9 cellular contexts compared by ENCODE assay signal in the genomic region with DNA sequence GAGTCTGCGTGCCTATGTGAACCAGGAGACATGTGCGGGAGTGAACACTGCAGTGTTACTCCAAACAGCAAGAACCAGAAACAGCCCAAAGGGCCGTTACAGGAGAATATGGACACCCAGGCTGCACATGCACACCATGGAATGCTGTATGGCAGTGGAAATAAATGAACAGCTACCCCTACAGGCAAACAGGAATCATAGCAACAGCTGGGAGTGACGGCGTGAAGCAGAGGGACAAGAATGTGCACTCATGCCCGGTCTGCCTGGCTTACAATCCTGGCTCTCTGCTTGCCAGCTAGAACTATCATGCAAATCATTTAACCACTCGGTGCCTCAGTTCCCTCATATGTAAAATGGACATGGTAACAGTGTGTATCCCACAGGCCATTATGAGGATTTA. TPM values are rescaled to one million over a fixed set of nuclear protein-coding genes. Genes with fewer than 3 reads are reported as not detected.
A peak's percentile ranks its signal among the peaks of the same experiment; 100 is the strongest.
DNase-seq lines count a peak whose midpoint lies in the region; ATAC-seq and TF ChIP-seq lines count a peak whose summit lies in the region.
"Had no signal": no experiment of that assay in that cellular context is flagged by ENCODE, and none has a peak within 500 bp of the region (broad histone marks: within the 10 kb centered on the region; RNA-seq: fewer than 3 reads in every experiment).

No MANE protein-coding gene starts in this region.

- in situ Hi-C loops in astrocyte of the spinal cord (cut with HindIII; ENCODE audit: low sequenced_read_pairs) = no loop called here

- no peaks in the 10 kb centered on the region for H3K27me3 Mint-ChIP-seq in stimulated activated memory B cell treated with anti-CD40 and anti-IgM and Interleukin-4, amounts not matched to agents 10 μg/mL and 1 μg/mL and 100 μg/mL, for 72 hours
- H3K27me3 Mint-ChIP-seq in activated naive CD8-positive, alpha-beta T cell treated with anti-CD3 and anti-CD28 coated beads for 36 hours = no peaks in the 10 kb centered on the region

- H3K27me3 ChIP-seq in kidney epithelial cell (ENCODE audit: control insufficient read depth, insufficient read depth, low read length) = no peaks in the 10 kb centered on the region

- DNase-seq in EL (peak; percentile 30), astrocyte of the spinal cord (ENCODE audit: low read depth, low spot score) (peak; percentile 39), kidney epithelial cell (ENCODE audit: low read depth) (no peak), retina (no peak), T1000 (lab: John Stamatoyannopoulos, UW) (no peak)
- no peak for DNase-seq in activated naive CD8-positive, alpha-beta T cell treated with anti-CD3 and anti-CD28 coated beads for 36 hours

- H3K36me3 Mint-ChIP-seq in stimulated activated memory B cell treated with anti-CD40 and anti-IgM and Interleukin-4, amounts not matched to agents 10 μg/mL and 1 μg/mL and 100 μg/mL, for 72 hours = peaks cover 9% of the 10 kb centered on the region
- peaks cover 1% of the 10 kb centered on the region for H3K36me3 Mint-ChIP-seq in activated naive CD8-positive, alpha-beta T cell treated with anti-CD3 and anti-CD28 coated beads for 36 hours

- H3K36me3 ChIP-seq in kidney epithelial cell (ENCODE audit: control insufficient read depth, insufficient read depth, low read length) = no peaks in the 10 kb centered on the region

- H3K4me1 Mint-ChIP-seq in stimulated activated memory B cell treated with anti-CD40 and anti-IgM and Interleukin-4, amounts not matched to agents 10 μg/mL and 1 μg/mL and 100 μg/mL, for 72 hours = peaks cover under 1% of the 10 kb centered on the region
- peaks cover 2% of the 10 kb centered on the region for H3K4me1 Mint-ChIP-seq in activated naive CD8-positive, alpha-beta T cell treated with anti-CD3 and anti-CD28 coated beads for 36 hours

- ATAC-seq in stimulated activated memory B cell treated with anti-CD40 and anti-IgM and Interleukin-4, amounts not matched to agents 10 μg/mL and 1 μg/mL and 100 μg/mL, for 72 hours = no peak

- no peak overlapping the region for H3K4me3 Mint-ChIP-seq in stimulated activated memory B cell treated with anti-CD40 and anti-IgM and Interleukin-4, amounts not matched to agents 10 μg/mL and 1 μg/mL and 100 μg/mL, for 72 hours
- H3K4me3 Mint-ChIP-seq in activated naive CD8-positive, alpha-beta T cell treated with anti-CD3 and anti-CD28 coated beads for 36 hours = no peak overlapping the region

- H3K4me3 ChIP-seq in astrocyte of the spinal cord (ENCODE audit: low read depth, low read length) (no peak overlapping the region), kidney epithelial cell (ENCODE audit: low read depth, low read length) (no peak overlapping the region)
- H3K4me3 ChIP-seq: SK-N-MC had no signal

- peak; percentile 58 for TF ChIP-seq CTCF in astrocyte of the spinal cord (IDR thresholded peaks at IDR 0.05; ENCODE audit: low read depth, low read length)
- peak; percentile 39 for TF ChIP-seq CTCF in kidney epithelial cell (IDR thresholded peaks at IDR 0.05; ENCODE audit: insufficient read depth, low read length, poor library complexity, severe bottlenecking)

- no peaks in the 10 kb centered on the region for H3K9me3 Mint-ChIP-seq in stimulated activated memory B cell treated with anti-CD40 and anti-IgM and Interleukin-4, amounts not matched to agents 10 μg/mL and 1 μg/mL and 100 μg/mL, for 72 hours
- no peaks in the 10 kb centered on the region for H3K9me3 Mint-ChIP-seq in activated naive CD8-positive, alpha-beta T cell treated with anti-CD3 and anti-CD28 coated beads for 36 hours

- peak; percentile 33 for TF ChIP-seq RAD21 in Ishikawa (IDR thresholded peaks at IDR 0.05; ENCODE audit: low read depth)

- TF ChIP-seq EP300 in Ishikawa (IDR thresholded peaks at IDR 0.05; ENCODE audit: borderline replicate concordance) = no peak

- no peak overlapping the region for H3K27ac Mint-ChIP-seq in stimulated activated memory B cell treated with anti-CD40 and anti-IgM and Interleukin-4, amounts not matched to agents 10 μg/mL and 1 μg/mL and 100 μg/mL, for 72 hours
- H3K27ac Mint-ChIP-seq in activated naive CD8-positive, alpha-beta T cell treated with anti-CD3 and anti-CD28 coated beads for 36 hours = no peak overlapping the region

TF ChIP-seq in Ishikawa, 13 proteins besides CTCF, POLR2A, EP300 and RAD21:
- TF ChIP-seq, protein P1, sequence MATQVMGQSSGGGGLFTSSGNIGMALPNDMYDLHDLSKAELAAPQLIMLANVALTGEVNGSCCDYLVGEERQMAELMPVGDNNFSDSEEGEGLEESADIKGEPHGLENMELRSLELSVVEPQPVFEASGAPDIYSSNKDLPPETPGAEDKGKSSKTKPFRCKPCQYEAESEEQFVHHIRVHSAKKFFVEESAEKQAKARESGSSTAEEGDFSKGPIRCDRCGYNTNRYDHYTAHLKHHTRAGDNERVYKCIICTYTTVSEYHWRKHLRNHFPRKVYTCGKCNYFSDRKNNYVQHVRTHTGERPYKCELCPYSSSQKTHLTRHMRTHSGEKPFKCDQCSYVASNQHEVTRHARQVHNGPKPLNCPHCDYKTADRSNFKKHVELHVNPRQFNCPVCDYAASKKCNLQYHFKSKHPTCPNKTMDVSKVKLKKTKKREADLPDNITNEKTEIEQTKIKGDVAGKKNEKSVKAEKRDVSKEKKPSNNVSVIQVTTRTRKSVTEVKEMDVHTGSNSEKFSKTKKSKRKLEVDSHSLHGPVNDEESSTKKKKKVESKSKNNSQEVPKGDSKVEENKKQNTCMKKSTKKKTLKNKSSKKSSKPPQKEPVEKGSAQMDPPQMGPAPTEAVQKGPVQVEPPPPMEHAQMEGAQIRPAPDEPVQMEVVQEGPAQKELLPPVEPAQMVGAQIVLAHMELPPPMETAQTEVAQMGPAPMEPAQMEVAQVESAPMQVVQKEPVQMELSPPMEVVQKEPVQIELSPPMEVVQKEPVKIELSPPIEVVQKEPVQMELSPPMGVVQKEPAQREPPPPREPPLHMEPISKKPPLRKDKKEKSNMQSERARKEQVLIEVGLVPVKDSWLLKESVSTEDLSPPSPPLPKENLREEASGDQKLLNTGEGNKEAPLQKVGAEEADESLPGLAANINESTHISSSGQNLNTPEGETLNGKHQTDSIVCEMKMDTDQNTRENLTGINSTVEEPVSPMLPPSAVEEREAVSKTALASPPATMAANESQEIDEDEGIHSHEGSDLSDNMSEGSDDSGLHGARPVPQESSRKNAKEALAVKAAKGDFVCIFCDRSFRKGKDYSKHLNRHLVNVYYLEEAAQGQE (IDR thresholded peaks at IDR 0.05; ENCODE audit: low read depth) = no peak
- TF ChIP-seq USF1 (IDR thresholded peaks at IDR 0.05) (no peak), TEAD4 (IDR thresholded peaks at IDR 0.05) (no peak), FOXM1 (IDR thresholded peaks at IDR 0.05; ENCODE audit: borderline replicate concordance, low read depth) (no peak), TCF12 (IDR thresholded peaks at IDR 0.05; ENCODE audit: low read depth) (no peak), EGR1 (IDR thresholded peaks at IDR 0.05) (no peak), TAF1 (IDR thresholded peaks at IDR 0.05; ENCODE audit: low read depth) (no peak), YY1 (IDR thresholded peaks at IDR 0.05; ENCODE audit: low read depth) (no peak), ZBTB7A (IDR thresholded peaks at IDR 0.05; ENCODE audit: low read depth) (no peak), CREB1 (IDR thresholded peaks at IDR 0.05; ENCODE audit: low read depth) (no peak), CEBPB (IDR thresholded peaks at IDR 0.05) (no peak)
- TF ChIP-seq, protein P2, sequence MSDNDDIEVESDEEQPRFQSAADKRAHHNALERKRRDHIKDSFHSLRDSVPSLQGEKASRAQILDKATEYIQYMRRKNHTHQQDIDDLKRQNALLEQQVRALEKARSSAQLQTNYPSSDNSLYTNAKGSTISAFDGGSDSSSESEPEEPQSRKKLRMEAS (IDR thresholded peaks at IDR 0.05) = no peak
TF ChIP-seq in Ishikawa: peak in this region for 0.

RNA-seq across cellular contexts. Expression of gene GPKOW, which starts 16.6 kb away (rescaled TPM):
- 26.4 and 35.0 TPM in 2 replicates for total RNA-seq in kidney epithelial cell
- total RNA-seq in activated naive CD8-positive, alpha-beta T cell treated with anti-CD3 and anti-CD28 coated beads for 36 hours = 10 to 100 TPM; 19.9 to 20.0 TPM

RNA-seq across cellular contexts. Expression of gene WDR45, which starts 27.2 kb away (rescaled TPM):
- 115 and 117 TPM in 2 replicates for total RNA-seq in kidney epithelial cell
- 10 to 100 TPM; 23.7 to 31.1 TPM for total RNA-seq in activated naive CD8-positive, alpha-beta T cell treated with anti-CD3 and anti-CD28 coated beads for 36 hours

RNA-seq across cellular contexts. Expression of gene PRAF2, which starts 33.1 kb away (rescaled TPM):
- 16.8 and 18.1 TPM in 2 replicates for total RNA-seq in kidney epithelial cell
- 10 to 100 TPM; 10.1 to 11.9 TPM for total RNA-seq in activated naive CD8-positive, alpha-beta T cell treated with anti-CD3 and anti-CD28 coated beads for 36 hours

RNA-seq across cellular contexts. Expression of gene CCDC120, which starts 48.1 kb away (rescaled TPM):
- total RNA-seq in kidney epithelial cell = 5.5 and 6.4 TPM in 2 replicates
- total RNA-seq in activated naive CD8-positive, alpha-beta T cell treated with anti-CD3 and anti-CD28 coated beads for 36 hours = 1 to 10 TPM; 3.7 to 4.3 TPM

RNA-seq across cellular contexts. Expression of gene MAGIX, which starts 55.6 kb away (rescaled TPM):
- 2.9 and 5.1 TPM in 2 replicates for total RNA-seq in kidney epithelial cell
- under 1 TPM; 0.47 to 0.88 TPM for total RNA-seq in activated naive CD8-positive, alpha-beta T cell treated with anti-CD3 and anti-CD28 coated beads for 36 hours

Comparison
In these comparisons a context has a peak if more than half of its experiments do, and no peak if none do; other contexts are left out.
1. DNase-seq: peak in EL (single experiment) and astrocyte of the spinal cord (single experiment); none in kidney epithelial cell (single experiment), retina (single experiment), T1000 (single experiment) and activated naive CD8-positive, alpha-beta T cell treated with anti-CD3 and anti-CD28 coated beads for 36 hours (single experiment).